25 cellular contexts compared by ENCODE assay signal in genomic region chr10:132651511-132652029, GRCh38.
DNase-seq lines count a peak whose midpoint lies in the region; ATAC-seq, FAIRE-seq and TF ChIP-seq lines count a peak whose summit lies in the region.
"Had no signal": no experiment of that assay in that cellular context is flagged by ENCODE, and none has a peak within 500 bp of the region (broad histone marks: within the 10 kb centered on the region; RNA-seq: fewer than 3 reads in every experiment).

No MANE protein-coding gene starts in this region.

- no peak for TF ChIP-seq POLR2A in K562 (conservative IDR thresholded peaks at IDR 0.05)
- TF ChIP-seq POLR2A in esophagus squamous epithelium (IDR thresholded peaks at IDR 0.05), result no peak

- H3K4me3 Mint-ChIP-seq in CD4-positive, CD25-positive, alpha-beta regulatory T cell, result no peak overlapping the region
- H3K4me3 Mint-ChIP-seq in stimulated activated effector memory CD8-positive, alpha-beta T cell treated with anti-CD3 and anti-CD28 coated beads, Interleukin-12 subunit alpha, Interleukin-12 subunit beta, amount 100 ng/mL, for 72 hours, result no peak overlapping the region
- H3K4me3 Mint-ChIP-seq in Calu3 (ENCODE audit: low read depth, unreplicated experiment), result no peak overlapping the region
- H3K4me3 Mint-ChIP-seq: CD4-positive, alpha-beta T cell had no signal

- H3K36me3 ChIP-seq in CD4-positive, CD25-positive, alpha-beta regulatory T cell (ENCODE audit: control insufficient read depth, insufficient read depth, low read length), result no peaks in the 10 kb centered on the region
- no peaks in the 10 kb centered on the region for H3K36me3 ChIP-seq in K562 (ENCODE audit: control insufficient read depth, insufficient read depth, low read length)
- no peaks in the 10 kb centered on the region for H3K36me3 ChIP-seq in osteoblast (ENCODE audit: insufficient read depth, low read length)
- H3K36me3 ChIP-seq in esophagus squamous epithelium, result peaks cover 0 to 55% (median 7%) of the 10 kb centered on the region in 3 donors

- POLR2A ChIA-PET in K562 (lab: Yijun Ruan, JAX), result no interaction called here

- H3K4me1 Mint-ChIP-seq in CD4-positive, CD25-positive, alpha-beta regulatory T cell, result peaks cover 4 to 7% (median 6%) of the 10 kb centered on the region in 4 donors
- peaks cover 11% of the 10 kb centered on the region for H3K4me1 Mint-ChIP-seq in stimulated activated effector memory CD8-positive, alpha-beta T cell treated with anti-CD3 and anti-CD28 coated beads, Interleukin-12 subunit alpha, Interleukin-12 subunit beta, amount 100 ng/mL, for 72 hours
- H3K4me1 Mint-ChIP-seq in Calu3 (ENCODE audit: low read depth, unreplicated experiment), result no peaks in the 10 kb centered on the region

- CTCF ChIA-PET in K562 (lab: Yijun Ruan, JAX; ENCODE audit: low intra/inter-chr PET ratio), result no interaction called here
- CTCF ChIA-PET in Calu3 (lab: Charles Lee), result no interaction called here

- intact Hi-C loops in K562 (cut with micrococcal nuclease), result loop anchor here (10.0 kb wide), 1 partner anchor 143 kb away; no protein-coding TSS in a partner anchor
- intact Hi-C loops in Calu3 (cut with micrococcal nuclease; ENCODE audit: unreplicated experiment), result no loop called here
- intact Hi-C loops in esophagus squamous epithelium (cut with DNase I), result no loop called here

- no peak overlapping the region for H3K27ac ChIP-seq in CD4-positive, CD25-positive, alpha-beta regulatory T cell (ENCODE audit: insufficient read depth, low read length, poor library complexity, severe bottlenecking)
- H3K27ac ChIP-seq in K562 (ENCODE audit: extremely low read depth, low read depth, low read length) (no peak overlapping the region), osteoblast (ENCODE audit: low read depth, low read length) (no peak overlapping the region), esophagus squamous epithelium (no peak overlapping the region)
- H3K27ac ChIP-seq: BLaER1, KMS-11, SJSA1 had no signal

- H3K4me3 ChIP-seq in CD4-positive, CD25-positive, alpha-beta regulatory T cell (ENCODE audit: low read depth, low read length), result no peak overlapping the region
- H3K4me3 ChIP-seq in K562 (no peak overlapping the region), osteoblast (ENCODE audit: insufficient read depth, low read length) (no peak overlapping the region), esophagus squamous epithelium (no peak overlapping the region)
- H3K4me3 ChIP-seq: BLaER1, SJSA1 had no signal

- TF ChIP-seq EP300 in K562 (IDR thresholded peaks at IDR 0.05; ENCODE audit: low read length), result no peak

- H3K36me3 Mint-ChIP-seq in CD4-positive, CD25-positive, alpha-beta regulatory T cell, result peaks cover 26% of the 10 kb centered on the region
- H3K36me3 Mint-ChIP-seq in stimulated activated effector memory CD8-positive, alpha-beta T cell treated with anti-CD3 and anti-CD28 coated beads, Interleukin-12 subunit alpha, Interleukin-12 subunit beta, amount 100 ng/mL, for 72 hours, result peaks cover 4% of the 10 kb centered on the region
- H3K36me3 Mint-ChIP-seq in Calu3 (ENCODE audit: insufficient read depth, unreplicated experiment), result peaks cover 8% of the 10 kb centered on the region

- in situ Hi-C loops in K562 (cut with MboI), result loop anchor here (25.0 kb wide), 1 partner anchor 461 kb away; no protein-coding TSS in a partner anchor

- no peak overlapping the region for H2AFZ ChIP-seq in K562 (ENCODE audit: low read depth, low read length)
- H2AFZ ChIP-seq in osteoblast (ENCODE audit: low read length), result no peak overlapping the region

- H3K9me3 Mint-ChIP-seq in CD4-positive, CD25-positive, alpha-beta regulatory T cell, result peaks cover 0 to 1% (median 0%) of the 10 kb centered on the region in 7 donors
- H3K9me3 Mint-ChIP-seq in stimulated activated effector memory CD8-positive, alpha-beta T cell treated with anti-CD3 and anti-CD28 coated beads, Interleukin-12 subunit alpha, Interleukin-12 subunit beta, amount 100 ng/mL, for 72 hours, result no peaks in the 10 kb centered on the region
- no peaks in the 10 kb centered on the region for H3K9me3 Mint-ChIP-seq in Calu3 (ENCODE audit: low read depth, unreplicated experiment)
- H3K9me3 Mint-ChIP-seq: CD4-positive, alpha-beta T cell had no signal

- no peaks in the 10 kb centered on the region for H3K9me1 ChIP-seq in K562 (ENCODE audit: control insufficient read depth, insufficient read depth, low read length)

- no peaks in the 10 kb centered on the region for H3K9me3 ChIP-seq in CD4-positive, CD25-positive, alpha-beta regulatory T cell (ENCODE audit: control insufficient read depth in 2 of 2, low read length in 2 of 2)
- H3K9me3 ChIP-seq in K562 (replicated peaks; ENCODE audit: control insufficient read depth, insufficient read depth, low read depth, low read length) (no peaks in the 10 kb centered on the region), osteoblast (ENCODE audit: low read depth, low read length) (no peaks in the 10 kb centered on the region), esophagus squamous epithelium (no peaks in the 10 kb centered on the region)
- H3K9me3 ChIP-seq: BLaER1, SJSA1 had no signal

- no peak overlapping the region for H3K4me2 ChIP-seq in K562 (ENCODE audit: insufficient read depth, low read length)
- no peak overlapping the region for H3K4me2 ChIP-seq in osteoblast (ENCODE audit: insufficient read depth, low read length)
- H3K4me2 ChIP-seq: BLaER1, KMS-11 had no signal

- no peak for DNase-seq in CD4-positive, CD25-positive, alpha-beta regulatory T cell
- no peak for DNase-seq in K562 (ENCODE audit: extremely low read depth in 1 of 4, low spot score in 3 of 4)
- peak; percentile 66 for DNase-seq in osteoblast (ENCODE audit: insufficient read length, low spot score, missing footprints)
- no peak for DNase-seq in stimulated activated effector memory CD8-positive, alpha-beta T cell treated with anti-CD3 and anti-CD28 coated beads, Interleukin-12 subunit alpha, Interleukin-12 subunit beta, amount 100 ng/mL, for 72 hours (ENCODE audit: low spot score in 2 of 2)
- no peak for DNase-seq in Calu3
- no peak for DNase-seq in esophagus squamous epithelium (lab: John Stamatoyannopoulos, UW)
- DNase-seq: CD4-positive, alpha-beta T cell; DMS53; GOT3; HCEC 1CT; IMR-90; MM.1S; NCI-H1694; NCI-H2029 treated with DMSO at 0.1 percent for 48 hours; NCI-H446 treated with DMSO at 0.1 percent for 48 hours; NCI-H526 treated with DMSO at 0.1 percent for 48 hours; Right ventricle myocardium superior; RPMI8226 had no signal

- no peaks in the 10 kb centered on the region for H3K27me3 ChIP-seq in CD4-positive, CD25-positive, alpha-beta regulatory T cell (ENCODE audit: control insufficient read depth, insufficient read depth, low read length)
- H3K27me3 ChIP-seq in K562 (ENCODE audit: control insufficient read depth in 2 of 2, insufficient read depth in 2 of 2, low read length in 2 of 2) (no peaks in the 10 kb centered on the region), osteoblast (ENCODE audit: insufficient read depth, low read length) (no peaks in the 10 kb centered on the region), esophagus squamous epithelium (no peaks in the 10 kb centered on the region)
- H3K27me3 ChIP-seq: BLaER1 had no signal

- H3K79me2 ChIP-seq in K562 (ENCODE audit: control insufficient read depth, insufficient read depth, low read length) (no peaks in the 10 kb centered on the region), osteoblast (ENCODE audit: insufficient read depth, low read length) (no peaks in the 10 kb centered on the region)

- H3K27ac Mint-ChIP-seq in CD4-positive, CD25-positive, alpha-beta regulatory T cell, result peak overlapping the region in 2 of 3 donors; percentile 29 to 74
- peak overlapping the region; percentile 24 for H3K27ac Mint-ChIP-seq in stimulated activated effector memory CD8-positive, alpha-beta T cell treated with anti-CD3 and anti-CD28 coated beads, Interleukin-12 subunit alpha, Interleukin-12 subunit beta, amount 100 ng/mL, for 72 hours
- no peak overlapping the region for H3K27ac Mint-ChIP-seq in Calu3 (ENCODE audit: unreplicated experiment)
- H3K27ac Mint-ChIP-seq: CD4-positive, alpha-beta T cell had no signal

- no peaks in the 10 kb centered on the region for H3K27me3 Mint-ChIP-seq in CD4-positive, CD25-positive, alpha-beta regulatory T cell
- H3K27me3 Mint-ChIP-seq in Calu3 (ENCODE audit: unreplicated experiment), result no peaks in the 10 kb centered on the region
- H3K27me3 Mint-ChIP-seq: CD4-positive, alpha-beta T cell had no signal

- peak in 1 of 2 donors; percentile 12 for ATAC-seq in CD4-positive, CD25-positive, alpha-beta regulatory T cell (ENCODE audit: low read depth in 2 of 2)
- no peak for ATAC-seq in K562
- ATAC-seq in stimulated activated effector memory CD8-positive, alpha-beta T cell treated with anti-CD3 and anti-CD28 coated beads, Interleukin-12 subunit alpha, Interleukin-12 subunit beta, amount 100 ng/mL, for 72 hours, result no peak
- ATAC-seq in HG02623 (IDR thresholded peaks at IDR 0.05; ENCODE audit: unreplicated experiment), result no peak

- FAIRE-seq in K562 (lab: Jason Lieb, UNC), result no peak
- FAIRE-seq: A204.1, GM18507, HTR-8/SVneo had no signal

- H4K20me1 ChIP-seq in K562 (replicated peaks; ENCODE audit: control insufficient read depth, insufficient read depth, low read length) (no peaks in the 10 kb centered on the region; the same call in 1 of the 2 replicates), osteoblast (ENCODE audit: insufficient read depth, low read length) (peaks cover 22% of the 10 kb centered on the region)

- H3K9ac ChIP-seq in K562 (ENCODE audit: insufficient read depth in 1 of 2, low read depth in 2 of 2, low read length in 2 of 2), result no peak overlapping the region
- H3K9ac ChIP-seq: BLaER1, KMS-11 had no signal

- BruUV-seq in K562 (replicated peaks; lab: Mats Ljungman, UMichigan) (no TSS peak), Calu3 (replicated peaks; lab: Mats Ljungman, UMichigan) (no TSS peak)

- no peak for TF ChIP-seq CTCF in K562 (IDR thresholded peaks at IDR 0.05 in 2 of 3, conservative IDR thresholded peaks at IDR 0.05 in 1 of 3; ENCODE audit: insufficient read depth in 2 of 3, low read depth in 1 of 3, low read length in 3 of 3)
- TF ChIP-seq CTCF in osteoblast (IDR thresholded peaks at IDR 0.05; ENCODE audit: extremely low read depth, low read depth, low read length), result no peak
- TF ChIP-seq CTCF in Calu3 (IDR thresholded peaks at IDR 0.05; ENCODE audit: unreplicated experiment), result no peak
- TF ChIP-seq CTCF in esophagus squamous epithelium (IDR thresholded peaks at IDR 0.05), result no peak

- TF ChIP-seq RAD21 in K562 (CRISPR knock-in tag; conservative IDR thresholded peaks at IDR 0.05 in 1 of 2, IDR thresholded peaks at IDR 0.05 in 1 of 2), result no peak

- H3K4me1 ChIP-seq in CD4-positive, CD25-positive, alpha-beta regulatory T cell (ENCODE audit: control insufficient read depth, insufficient read depth, low read length, poor library complexity, severe bottlenecking), result no peaks in the 10 kb centered on the region
- H3K4me1 ChIP-seq in K562 (replicated peaks in 1 of 2; ENCODE audit: control insufficient read depth in 2 of 2, insufficient read depth in 2 of 2, low read length in 2 of 2), result peaks cover 0 to 16% of the 10 kb centered on the region in 2 experiments; a peak in 2 of 5 replicates
- no peaks in the 10 kb centered on the region for H3K4me1 ChIP-seq in osteoblast (ENCODE audit: insufficient read depth, low read length)
- H3K4me1 ChIP-seq in esophagus squamous epithelium, result peaks cover 0 to 9% (median 0%) of the 10 kb centered on the region in 3 donors

- WGBS in K562 (ENCODE audit: insufficient coverage, low coverage, missing lambda C conversion rate), result 67% methylated on average over 3 of the region's 18 CpGs
- WGBS in esophagus squamous epithelium, 2 donors, result 89 to 90% methylated on average over 7 to 17 of the region's 18 CpGs
